In the genomic region with DNA sequence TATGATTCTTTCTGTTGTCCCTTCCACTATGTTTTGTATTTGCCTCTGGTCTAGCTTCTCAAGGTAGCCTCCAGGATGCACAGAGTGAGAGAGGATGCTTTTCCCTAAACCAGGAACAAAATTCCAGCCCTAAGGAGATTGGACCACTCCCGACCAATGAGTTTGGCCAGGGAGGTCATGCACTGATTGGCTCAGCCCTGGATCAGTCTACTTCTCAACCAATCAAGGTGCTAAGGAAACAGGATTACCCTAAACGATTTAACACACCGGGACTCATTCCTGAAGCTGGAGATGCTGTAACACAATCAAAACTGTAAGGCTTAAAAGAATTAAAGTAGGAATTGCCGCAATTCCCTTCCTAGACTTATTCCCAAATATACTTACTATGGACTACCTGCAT, we compare ENCODE assay signal across 31 cellular contexts.
"Had no signal": no experiment of that assay in that cellular context is flagged by ENCODE, and none has a peak within 500 bp of the region (broad histone marks: within the 10 kb centered on the region; RNA-seq: fewer than 3 reads in every experiment).

No MANE protein-coding gene starts in this region.

- H3K27ac Mint-ChIP-seq: activated CD8-positive, alpha-beta T cell treated with anti-CD3 and anti-CD28 coated beads for 36 hours; activated naive CD8-positive, alpha-beta T cell; activated T-helper 17 cell treated with anti-CD3 and anti-CD28 coated beads, Interleukin-2, amount 50 U/mL, for 72 hours; effector memory CD8-positive, alpha-beta T cell; T-cell; T-helper 1 cell treated with Interleukin-12 subunit alpha and Interleukin-12 subunit beta and Interleukin-4 antibody, amounts not matched to agents 30 μg/mL and 1 μg/mL, for 36 hours; T-helper 2 cell treated with Interferon-gamma antibody and Interleukin-4, amounts not matched to agents 5 μg/mL and 100 μg/mL, for 36 hours; WTC11 had no signal

- H3K4me3 ChIP-seq: body of pancreas, esophagus muscularis mucosa, gastroesophageal sphincter, heart right ventricle had no signal

- H3K4me1 Mint-ChIP-seq: activated T-helper 17 cell treated with anti-CD3 and anti-CD28 coated beads, Interleukin-2, amount 50 U/mL, for 72 hours had no signal

- H3K4me1 ChIP-seq: body of pancreas, esophagus muscularis mucosa, gastroesophageal sphincter, heart right ventricle had no signal

- H3K27ac ChIP-seq: body of pancreas, esophagus muscularis mucosa, gastroesophageal sphincter, heart right ventricle had no signal

- H3K27me3 ChIP-seq: body of pancreas, esophagus muscularis mucosa, gastroesophageal sphincter had no signal

- H3K36me3 ChIP-seq: esophagus muscularis mucosa, gastroesophageal sphincter, heart right ventricle had no signal

- H3K9me3 ChIP-seq: body of pancreas, esophagus muscularis mucosa, gastroesophageal sphincter, heart right ventricle had no signal

- H3K9me3 Mint-ChIP-seq: activated CD8-positive, alpha-beta T cell treated with anti-CD3 and anti-CD28 coated beads for 36 hours; activated T-cell treated with anti-CD3 and anti-CD28 coated beads, Interleukin-2, amount 50 U/mL, for 4 hours; activated T-helper 17 cell treated with anti-CD3 and anti-CD28 coated beads, Interleukin-2, amount 50 U/mL, for 72 hours; effector memory CD8-positive, alpha-beta T cell; T-cell; T-helper 2 cell treated with Interferon-gamma antibody and Interleukin-4, amounts not matched to agents 5 μg/mL and 100 μg/mL, for 36 hours had no signal

- H3K27me3 Mint-ChIP-seq: activated CD8-positive, alpha-beta T cell treated with anti-CD3 and anti-CD28 coated beads for 36 hours; activated naive CD8-positive, alpha-beta T cell; activated T-helper 17 cell treated with anti-CD3 and anti-CD28 coated beads, Interleukin-2, amount 50 U/mL, for 72 hours; effector memory CD8-positive, alpha-beta T cell; T-cell had no signal

- ATAC-seq: activated CD8-positive, alpha-beta T cell treated with anti-CD3 and anti-CD28 coated beads for 36 hours; activated T-cell treated with anti-CD3 and anti-CD28 coated beads, Interleukin-2, amount 50 U/mL, for 4 hours; activated T-helper 17 cell treated with anti-CD3 and anti-CD28 coated beads, Interleukin-2, amount 50 U/mL, for 72 hours; body of pancreas; effector memory CD8-positive, alpha-beta T cell; gastroesophageal sphincter; heart right ventricle; T-cell; WTC11 had no signal

- DNase-seq: activated CD4-positive, alpha-beta T cell treated with anti-CD3 and anti-CD28 coated beads for 48 hours; activated CD4-positive, alpha-beta T cell treated with anti-CD3 and anti-CD28 coated beads, Interleukin-2, amount 50 U/mL, for 1 hour; activated CD4-positive, alpha-beta T cell treated with anti-CD3 and anti-CD28 coated beads, Interleukin-2, amount 50 U/mL, for 48 hours; activated CD8-positive, alpha-beta memory T cell treated with anti-CD3 and anti-CD28 coated beads for 24 hours; activated CD8-positive, alpha-beta T cell treated with anti-CD3 and anti-CD28 coated beads for 36 hours; activated effector memory CD4-positive, alpha-beta T cell treated with Interleukin-2 at 50 U/mL for 16 hours; activated gamma-delta T cell treated with Interleukin-2 at 50 U/mL for 16 hours; activated naive CD4-positive, alpha-beta T cell treated with anti-CD3 and anti-CD28 coated beads, Interleukin-2, amount 50 U/mL, for 16 hours; activated naive CD4-positive, alpha-beta T cell treated with Interleukin-2 at 50 U/mL for 16 hours; activated T-cell treated with anti-CD3 and anti-CD28 coated beads, Interleukin-2, amount 50 U/mL, for 4 hours; amygdala; aorta; body of pancreas; caudate nucleus; cortex of kidney; dermis blood vessel endothelial cell; effector CD4-positive, alpha-beta T cell; effector memory CD8-positive, alpha-beta T cell; erythroblast; foreskin melanocyte; heart right ventricle; T-cell; T1000 had no signal

- FAIRE-seq: colon had no signal

- H3K4me3 Mint-ChIP-seq: activated CD8-positive, alpha-beta T cell treated with anti-CD3 and anti-CD28 coated beads for 36 hours; activated naive CD8-positive, alpha-beta T cell; activated T-cell treated with anti-CD3 and anti-CD28 coated beads, Interleukin-2, amount 50 U/mL, for 4 hours; activated T-helper 17 cell treated with anti-CD3 and anti-CD28 coated beads, Interleukin-2, amount 50 U/mL, for 72 hours; effector memory CD8-positive, alpha-beta T cell; T-cell; T-helper 1 cell treated with Interleukin-12 subunit alpha and Interleukin-12 subunit beta and Interleukin-4 antibody, amounts not matched to agents 30 μg/mL and 1 μg/mL, for 36 hours; T-helper 2 cell treated with Interferon-gamma antibody and Interleukin-4, amounts not matched to agents 5 μg/mL and 100 μg/mL, for 36 hours; WTC11 had no signal
